In the genomic region with DNA sequence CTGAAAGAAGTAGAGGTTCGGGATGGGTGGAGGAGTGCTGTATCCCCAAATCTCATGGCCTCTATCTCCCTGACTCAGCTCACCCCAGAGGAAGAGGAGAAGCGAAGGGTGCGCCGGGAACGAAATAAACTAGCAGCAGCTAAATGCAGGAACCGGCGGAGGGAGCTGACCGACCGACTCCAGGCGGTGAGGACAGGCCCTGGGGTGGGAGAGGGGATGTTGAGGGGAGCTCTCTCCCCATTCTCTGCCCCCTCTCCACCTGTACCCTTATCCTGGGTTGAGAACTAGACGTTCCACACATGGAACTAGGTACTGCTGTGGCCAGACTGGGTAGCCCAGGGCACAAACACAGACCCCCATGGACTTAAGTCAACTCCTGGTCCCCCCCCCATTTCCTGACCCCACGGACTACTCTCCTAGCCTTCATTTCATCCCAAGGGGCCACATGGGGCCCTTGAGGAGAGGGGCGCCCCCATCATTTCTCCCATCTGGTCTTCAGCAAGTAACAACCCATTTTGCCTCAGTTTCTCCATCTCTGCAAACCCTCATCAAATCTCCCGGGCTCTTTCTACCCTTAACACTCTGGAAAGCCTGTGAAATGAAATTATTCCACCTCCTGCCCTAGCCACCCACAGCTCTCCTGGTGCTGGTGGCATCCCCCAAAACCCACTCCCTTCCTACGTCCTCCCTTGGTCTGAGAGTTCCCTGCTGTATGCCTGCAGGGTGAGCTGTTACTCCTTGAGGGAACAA, we compare ENCODE assay signal across 1 cellular context.
A peak's percentile ranks its signal among the peaks of the same experiment; 100 is the strongest.
TF ChIP-seq lines count a peak whose summit lies in the region.

No MANE protein-coding gene starts in this region.

TF ChIP-seq in H1, 55 proteins besides CTCF, POLR2A, EP300 and RAD21:
- TF ChIP-seq EZH2 (IDR thresholded peaks at IDR 0.05; ENCODE audit: low read depth, low read length, severe bottlenecking) (peak; percentile 8), TEAD4 (IDR thresholded peaks at IDR 0.05; ENCODE audit: low read depth, low read length) (no peak), BRCA1 (IDR thresholded peaks at IDR 0.05; ENCODE audit: low read depth, low read length) (no peak), HDAC2 (IDR thresholded peaks at IDR 0.05; ENCODE audit: borderline replicate concordance in 1 of 2, low read depth in 2 of 2, low read length in 2 of 2) (no peak), GTF2F1 (IDR thresholded peaks at IDR 0.05; ENCODE audit: borderline replicate concordance, low read depth, low read length) (no peak)
